Comparison of ENCODE assay signal across 8 cellular contexts in the genomic region with DNA sequence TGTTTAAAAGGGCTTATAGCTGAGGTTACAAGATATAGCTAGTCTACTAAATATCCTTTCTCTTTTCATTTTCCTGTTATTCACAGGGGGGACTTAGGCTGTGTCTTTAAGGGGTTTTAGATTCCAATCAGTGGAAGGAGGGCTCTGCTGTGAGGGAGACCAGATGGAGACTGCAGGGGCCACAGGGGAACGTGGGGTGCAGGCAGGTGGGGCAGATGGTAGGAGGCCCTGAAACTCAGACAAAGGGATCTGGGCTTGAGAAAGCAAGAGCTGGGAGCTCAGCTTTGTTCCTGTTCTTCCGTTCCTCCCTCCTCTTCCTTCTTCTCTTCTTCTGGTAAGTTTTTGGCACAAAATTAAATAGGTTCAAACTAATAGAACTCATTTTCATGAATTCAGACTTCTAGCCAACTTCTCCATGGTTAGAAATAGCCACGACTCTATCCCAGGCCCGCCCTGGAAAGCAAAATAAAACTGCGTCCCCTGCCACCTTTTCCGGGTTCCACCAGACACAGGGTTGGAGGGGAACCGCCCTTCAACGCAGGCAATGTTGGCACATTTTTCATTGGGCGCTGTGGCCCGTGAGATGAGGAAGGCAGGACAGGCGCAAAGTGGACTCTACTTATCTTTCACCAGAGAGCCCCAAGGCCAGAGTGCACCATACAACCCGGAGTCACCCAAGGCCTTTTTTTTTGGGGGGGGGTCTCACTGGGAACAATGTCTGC. TPM values are rescaled to one million over a fixed set of nuclear protein-coding genes. Genes with fewer than 3 reads are reported as not detected.
DNase-seq lines count a peak whose midpoint lies in the region; ATAC-seq and TF ChIP-seq lines count a peak whose summit lies in the region.

No MANE protein-coding gene starts in this region.

- H3K9me3 Mint-ChIP-seq in osteocyte (ENCODE audit: unreplicated experiment) = no peaks in the 10 kb centered on the region

- no peaks in the 10 kb centered on the region for H4K20me1 ChIP-seq in OCI-LY1 (ENCODE audit: insufficient read depth, low read length)

- H3K4me2 ChIP-seq in OCI-LY1 (ENCODE audit: low read length) = peak overlapping the region; percentile 93

- peak; percentile 2 for DNase-seq in effector CD8-positive, alpha-beta T cell (lab: John Stamatoyannopoulos, UW)
- no peak for DNase-seq in osteocyte (ENCODE audit: extremely low spot score, unreplicated experiment)
- no peak for DNase-seq in effector CD4-positive, alpha-beta T cell
- no peak for DNase-seq in CD1c-positive myeloid dendritic cell (ENCODE audit: extremely low spot score)

- no peaks in the 10 kb centered on the region for H3K9me2 ChIP-seq in OCI-LY1 (ENCODE audit: low read depth, low read length)

- H3K27ac Mint-ChIP-seq in osteocyte (ENCODE audit: unreplicated experiment) = peak overlapping the region; percentile 70

- no peaks in the 10 kb centered on the region for H3K27me3 Mint-ChIP-seq in osteocyte (ENCODE audit: unreplicated experiment)

- H3K4me1 ChIP-seq in ES-I3 (ENCODE audit: insufficient read depth, low read length) (peaks cover 6% of the 10 kb centered on the region; the same call in 1 of the 2 replicates), OCI-LY1 (ENCODE audit: insufficient read depth, low read length, severe bottlenecking) (peaks cover 49% of the 10 kb centered on the region)

- H2AFZ ChIP-seq in OCI-LY1 (ENCODE audit: low read length) = no peak overlapping the region

- H3K9me3 ChIP-seq in ES-I3 (ENCODE audit: control insufficient read depth, insufficient read depth, low read length) (no peaks in the 10 kb centered on the region), OCI-LY1 (ENCODE audit: low read length) (no peaks in the 10 kb centered on the region)

- no peaks in the 10 kb centered on the region for H3K27me3 ChIP-seq in OCI-LY1 (ENCODE audit: insufficient read depth, low read length)

- peaks cover 25% of the 10 kb centered on the region for H3K4me1 Mint-ChIP-seq in osteocyte (ENCODE audit: unreplicated experiment)

- peaks cover 10% of the 10 kb centered on the region for H3K36me3 Mint-ChIP-seq in osteocyte (ENCODE audit: unreplicated experiment)

- TF ChIP-seq CTCF in OCI-LY1 (IDR thresholded peaks at IDR 0.05; ENCODE audit: low read length) (no peak), osteocyte (IDR thresholded peaks at IDR 0.05) (no peak)

- H3K4me3 Mint-ChIP-seq in osteocyte (ENCODE audit: unreplicated experiment) = no peak overlapping the region

- peak overlapping the region; percentile 100 for H3K4me3 ChIP-seq in OCI-LY1 (ENCODE audit: low read depth, low read length, poor library complexity, severe bottlenecking)

- H3K79me2 ChIP-seq in OCI-LY1 (ENCODE audit: insufficient read depth, low read length) = peaks cover 28% of the 10 kb centered on the region

- peak overlapping the region; percentile 97 for H3K27ac ChIP-seq in OCI-LY1 (ENCODE audit: low read depth, low read length, poor library complexity, severe bottlenecking)

- H3K9ac ChIP-seq in ES-I3 (ENCODE audit: low read depth, low read length) (peak overlapping the region; percentile 7; the same call in 1 of the 2 replicates), OCI-LY1 (ENCODE audit: low read length) (peak overlapping the region; percentile 100)

- no peak for ATAC-seq in HG02588 (IDR thresholded peaks at IDR 0.05; ENCODE audit: unreplicated experiment)
- ATAC-seq in HG03521 (IDR thresholded peaks at IDR 0.05; ENCODE audit: unreplicated experiment) = no peak

- peaks cover under 1% of the 10 kb centered on the region; the same call in 1 of the 2 replicates for H3K36me3 ChIP-seq in ES-I3 (ENCODE audit: insufficient read depth, low read length)
- H3K36me3 ChIP-seq in OCI-LY1 (ENCODE audit: insufficient read depth, low read length) = peaks cover 15% of the 10 kb centered on the region

- H3F3A ChIP-seq in OCI-LY1 (ENCODE audit: insufficient read depth, low read length) = peaks cover 15% of the 10 kb centered on the region

RNA-seq across cellular contexts. Expression of gene TMSB4X, which starts 3.5 kb away (rescaled TPM):
- total RNA-seq in osteocyte = 2,830 and 2,924 TPM in 2 replicates
